In the genomic region with DNA sequence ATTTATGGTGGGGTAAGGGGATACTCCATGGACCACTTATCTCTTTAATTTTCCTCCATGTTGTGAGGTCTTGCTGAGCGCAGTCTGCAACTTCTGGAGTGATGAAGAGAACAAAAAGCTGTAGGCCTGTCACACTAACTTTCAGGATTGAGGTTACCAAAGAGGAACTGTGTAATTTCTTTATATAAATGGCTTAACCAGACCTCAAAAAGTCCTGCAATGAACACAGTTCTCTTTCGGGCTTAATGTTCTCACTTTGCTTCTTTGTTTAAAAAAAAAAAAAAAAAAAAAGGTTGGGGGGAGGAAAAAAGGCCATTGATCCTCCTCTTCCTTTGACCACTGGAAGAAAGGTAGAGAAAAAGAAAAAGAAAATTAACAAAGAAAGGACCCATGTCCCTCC, we compare ENCODE assay signal across 15 cellular contexts.
DNase-seq lines count a peak whose midpoint lies in the region; ATAC-seq and TF ChIP-seq lines count a peak whose summit lies in the region.
"Had no signal": no experiment of that assay in that cellular context is flagged by ENCODE, and none has a peak within 500 bp of the region (broad histone marks: within the 10 kb centered on the region; RNA-seq: fewer than 3 reads in every experiment).

No MANE protein-coding gene starts in this region.

- H3K9ac ChIP-seq in neuronal stem cell (ENCODE audit: low read depth, low read length, poor library complexity), result no peak overlapping the region

- H3K4me1 ChIP-seq in neuronal stem cell (ENCODE audit: control insufficient read depth in 2 of 2, insufficient read depth in 1 of 2, low read depth in 1 of 2, low read length in 2 of 2) (peaks cover 0 to 17% of the 10 kb centered on the region in 2 donors), gastroesophageal sphincter (peaks cover 0 to 10% (median 0%) of the 10 kb centered on the region in 3 donors), adrenal gland (replicated peaks in 1 of 2) (peaks cover 0 to 6% of the 10 kb centered on the region in 2 donors)

- H3K27me3 ChIP-seq in neuronal stem cell (ENCODE audit: control insufficient read depth in 3 of 3, insufficient read depth in 3 of 3, low read depth in 1 of 3, low read length in 3 of 3), result no peaks in the 10 kb centered on the region
- peaks cover 44% of the 10 kb centered on the region for H3K27me3 ChIP-seq in gastroesophageal sphincter
- H3K27me3 ChIP-seq in adrenal gland, result no peaks in the 10 kb centered on the region
- H3K27me3 ChIP-seq: upper lobe of left lung had no signal

- no peak overlapping the region for H3K18ac ChIP-seq in neuronal stem cell (ENCODE audit: low read length)

- H4K91ac ChIP-seq in neuronal stem cell (ENCODE audit: low read depth, low read length, poor library complexity), result no peak overlapping the region

- TF ChIP-seq CTCF in gastroesophageal sphincter (IDR thresholded peaks at IDR 0.05) (no peak), adrenal gland (IDR thresholded peaks at IDR 0.05) (no peak)

- H2BK5ac ChIP-seq in neuronal stem cell (ENCODE audit: low read length), result no peak overlapping the region

- H2AFZ ChIP-seq in neuronal stem cell (ENCODE audit: low read length), result no peak overlapping the region

- H2BK120ac ChIP-seq in neuronal stem cell (ENCODE audit: low read depth, low read length), result no peak overlapping the region

- no peak overlapping the region for H2BK15ac ChIP-seq in neuronal stem cell (ENCODE audit: low read length)

- H3K4ac ChIP-seq in neuronal stem cell (ENCODE audit: low read length), result no peak overlapping the region

- H3K27ac ChIP-seq in neuronal stem cell (replicated peaks; ENCODE audit: low read length) (peak overlapping the region; percentile 7), gastroesophageal sphincter (no peak overlapping the region), adrenal gland (no peak overlapping the region)
- H3K27ac ChIP-seq: upper lobe of left lung had no signal

- H3K9me3 ChIP-seq in neuronal stem cell (replicated peaks in 1 of 2; ENCODE audit: control insufficient read depth in 2 of 2, insufficient read depth in 1 of 2, low read depth in 1 of 2, low read length in 2 of 2), result peaks cover 0 to 2% of the 10 kb centered on the region in 2 donors
- no peaks in the 10 kb centered on the region for H3K9me3 ChIP-seq in gastroesophageal sphincter
- H3K9me3 ChIP-seq in adrenal gland (replicated peaks in 1 of 3), result no peaks in the 10 kb centered on the region
- H3K9me3 ChIP-seq: upper lobe of left lung had no signal

- no peak overlapping the region for H3K4me3 ChIP-seq in neuronal stem cell (ENCODE audit: low read length in 2 of 2)
- H3K4me3 ChIP-seq in gastroesophageal sphincter, result no peak overlapping the region
- H3K4me3 ChIP-seq in adrenal gland, result no peak overlapping the region
- H3K4me3 ChIP-seq: upper lobe of left lung had no signal

- no peak for TF ChIP-seq EP300 in gastroesophageal sphincter (IDR thresholded peaks at IDR 0.05)

- no peak overlapping the region for H4K8ac ChIP-seq in neuronal stem cell (ENCODE audit: low read depth, low read length)

- H2AK5ac ChIP-seq in neuronal stem cell (ENCODE audit: low read depth, low read length), result no peak overlapping the region

- H3K36me3 ChIP-seq in neuronal stem cell (replicated peaks in 1 of 2; ENCODE audit: control insufficient read depth in 2 of 2, insufficient read depth in 2 of 2, low read length in 2 of 2), result no peaks in the 10 kb centered on the region
- H3K36me3 ChIP-seq in gastroesophageal sphincter, result no peaks in the 10 kb centered on the region
- H3K36me3 ChIP-seq in adrenal gland (replicated peaks in 1 of 2), result no peaks in the 10 kb centered on the region
- H3K36me3 ChIP-seq: upper lobe of left lung had no signal

- ATAC-seq in GM18868 (IDR thresholded peaks at IDR 0.05; ENCODE audit: unreplicated experiment) (peak; percentile 58), HG02571 (IDR thresholded peaks at IDR 0.05; ENCODE audit: unreplicated experiment) (peak; percentile 36), HG03342 (IDR thresholded peaks at IDR 0.05; ENCODE audit: unreplicated experiment) (peak; percentile 60), gastroesophageal sphincter (no peak), GM21717 (IDR thresholded peaks at IDR 0.05; ENCODE audit: unreplicated experiment) (no peak)
- ATAC-seq: T-helper 17 cell had no signal

- TF ChIP-seq POLR2A in gastroesophageal sphincter (IDR thresholded peaks at IDR 0.05) (no peak), adrenal gland (IDR thresholded peaks at IDR 0.05) (no peak)

- H3K4me2 ChIP-seq in neuronal stem cell (ENCODE audit: insufficient read depth, low read length, poor library complexity, severe bottlenecking), result no peak overlapping the region

- H3K23ac ChIP-seq in neuronal stem cell (ENCODE audit: low read depth, low read length, poor library complexity), result no peak overlapping the region

- WGBS in neuronal stem cell (ENCODE audit: extremely low coverage in 2 of 2, insufficient read length in 2 of 2, insufficient replicate concordance in 1 of 2), 2 donors, result no CpG with 5 or more reads among the region's 2 CpGs
- WGBS in gastroesophageal sphincter (ENCODE audit: low coverage in 1 of 2), 2 donors, result no CpG with 5 or more reads among the region's 2 CpGs
- WGBS in adrenal gland, 4 donors, result 70 to 92% (median 80%) methylated on average over 2 of the region's 2 CpGs

- no peaks in the 10 kb centered on the region for H3K79me1 ChIP-seq in neuronal stem cell (ENCODE audit: low read depth, low read length)

- no peak overlapping the region for H2BK12ac ChIP-seq in neuronal stem cell (ENCODE audit: low read length)

- no peak overlapping the region for H3K14ac ChIP-seq in neuronal stem cell (ENCODE audit: low read length)

- intact Hi-C loops in adrenal gland (cut with DNase I) (no loop called here), posterior cingulate gyrus (cut with DNase I) (no loop called here)

- DNase-seq in neuronal stem cell (ENCODE audit: low spot score) (no peak), adrenal gland (no peak), posterior cingulate gyrus (no peak)
- DNase-seq: activated CD4-positive, alpha-beta T cell treated with anti-CD3 and anti-CD28 coated beads, Interleukin-2, amount 50 U/mL, for 48 hours; activated effector memory CD4-positive, alpha-beta T cell treated with Interleukin-2 at 50 U/mL for 16 hours; effector CD4-positive, alpha-beta T cell; NCI-H446; stimulated activated CD4-positive, alpha-beta T cell treated with anti-CD3 and anti-CD28 coated beads, Interleukin-1b, Interleukin-23, amount 100 ng/mL, for 48 hours; T-helper 17 cell; upper lobe of left lung had no signal

Comparison
In these comparisons a context has a peak if more than half of its experiments do, and no peak if none do; other contexts are left out.
1. ATAC-seq: peak in GM18868 (single experiment), HG02571 (single experiment) and HG03342 (single experiment); none in gastroesophageal sphincter (single experiment) and GM21717 (single experiment).